In genomic region chr11:124801014-124801413, GRCh38 we compare ENCODE assay signal across 8 cellular contexts. TPM values are rescaled to one million over a fixed set of nuclear protein-coding genes. Genes with fewer than 3 reads are reported as not detected.
DNase-seq lines count a peak whose midpoint lies in the region; ATAC-seq, FAIRE-seq and TF ChIP-seq lines count a peak whose summit lies in the region.

No MANE protein-coding gene starts in this region.

- BruUV-seq in GM12878 (replicated peaks; lab: Mats Ljungman, UMichigan): no TSS peak

- no peak for TF ChIP-seq RAD21 in GM12878 (IDR thresholded peaks at IDR 0.05; ENCODE audit: insufficient read depth, low read depth, low read length)

- peak overlapping the region; percentile 76 for H2AFZ ChIP-seq in GM12878 (ENCODE audit: control insufficient read depth, low read depth, low read length)

- H3K9me3 ChIP-seq in GM12878 (replicated peaks; ENCODE audit: control insufficient read depth, insufficient read depth, low read length) (no peaks in the 10 kb centered on the region), thoracic aorta (no peaks in the 10 kb centered on the region)

- no peak for TF ChIP-seq POLR2A in GM12878 (IDR thresholded peaks at IDR 0.05; ENCODE audit: low read depth, low read length)

- TF ChIP-seq CTCF in GM12878 (IDR thresholded peaks at IDR 0.05 in 2 of 3, conservative IDR thresholded peaks at IDR 0.05 in 1 of 3; ENCODE audit: control insufficient read depth in 2 of 3, extremely low read depth in 1 of 3, insufficient read depth in 1 of 3, low read depth in 3 of 3, low read length in 3 of 3) (no peak), thoracic aorta (IDR thresholded peaks at IDR 0.05) (no peak)

- 30% methylated on average over 8 of the region's 8 CpGs for WGBS in GM12878 (ENCODE audit: insufficient coverage, insufficient replicate concordance, low lambda C conversion rate, missing lambda C conversion rate)

- POLR2A ChIA-PET in GM12878 (lab: Charles Lee): interaction anchor here (0.7 to 1.3 kb wide), 3 partner anchors 38 to 178 kb away, joined by 3 read pairs; partner anchors contain the start of genes ESAM and TBRG1

- FAIRE-seq in GM12878 (lab: Jason Lieb, UNC): no peak

- CTCF ChIA-PET in GM12878 (lab: Yijun Ruan, JAX): interaction anchor here (0.6 to 11.5 kb wide), 10 partner anchors 9 to 178 kb away, joined by 3 to 272 read pairs (median 6); partner anchors contain the start of genes ESAM and TBRG1

- H3K79me2 ChIP-seq in GM12878 (ENCODE audit: control insufficient read depth, insufficient read depth, low read length): peaks cover 45% of the 10 kb centered on the region

- in situ Hi-C loops in GM12878 (cut with MboI): no loop called here

- peak overlapping the region; percentile 94 for H3K27ac ChIP-seq in GM12878 (ENCODE audit: control insufficient read depth, insufficient read depth)
- H3K27ac ChIP-seq in layer of hippocampus (ENCODE audit: low read depth, low read length): peak overlapping the region; percentile 99
- H3K27ac ChIP-seq in thoracic aorta: peak overlapping the region; percentile 99 to 100

- H3K36me3 ChIP-seq in GM12878 (ENCODE audit: control insufficient read depth in 2 of 2, insufficient read depth in 2 of 2, low read length in 1 of 2): no peaks in the 10 kb centered on the region
- H3K36me3 ChIP-seq in thoracic aorta: peaks cover 4% of the 10 kb centered on the region

- H3K4me3 ChIP-seq in GM12878 (peak overlapping the region; percentile 84), thoracic aorta (peak overlapping the region; percentile 100)

- H3K27me3 ChIP-seq in GM12878 (replicated peaks in 1 of 2; ENCODE audit: control insufficient read depth in 2 of 2, insufficient read depth in 2 of 2, low read length in 1 of 2) (peaks cover 0 to 1% of the 10 kb centered on the region in 2 experiments; a peak in 1 of 4 replicates), layer of hippocampus (ENCODE audit: control insufficient read depth, insufficient read depth, low read length) (no peaks in the 10 kb centered on the region), thoracic aorta (replicated peaks; ENCODE audit: insufficient read depth) (no peaks in the 10 kb centered on the region)

- RAD21 ChIA-PET in GM12878 (lab: Charles Lee; ENCODE audit: unreplicated experiment): interaction anchor here (0.8 to 3.0 kb wide), 5 partner anchors 33 to 769 kb away, joined by 3 to 11 read pairs (median 4); partner anchors contain the start of gene EI24

- H3K4me2 ChIP-seq in GM12878 (ENCODE audit: control insufficient read depth, insufficient read depth): peak overlapping the region; percentile 97

- ATAC-seq in GM12878 (no peak), thoracic aorta (ENCODE audit: insufficient number of reproducible peaks, low FRiP score, low read depth) (peak; percentile 69)

- no peak for TF ChIP-seq EP300 in GM12878 (IDR thresholded peaks at IDR 0.05; ENCODE audit: borderline replicate concordance in 1 of 2, control insufficient read depth in 1 of 2, low read depth in 2 of 2, low read length in 2 of 2)

- intact Hi-C loops in GM12878 (cut with micrococcal nuclease; ENCODE audit: unreplicated experiment): loop anchor here (2.0 kb wide), 1 partner anchor 36 kb away; no protein-coding TSS in a partner anchor

- peak overlapping the region; percentile 81 for H3K9ac ChIP-seq in GM12878 (ENCODE audit: control insufficient read depth, insufficient read depth, low read length)

- peaks cover 9% of the 10 kb centered on the region for H3K4me1 ChIP-seq in GM12878 (ENCODE audit: control insufficient read depth, insufficient read depth, low read length)
- peaks cover 17 to 37% of the 10 kb centered on the region in 2 donors for H3K4me1 ChIP-seq in thoracic aorta (ENCODE audit: control insufficient read depth in 1 of 2, low read depth in 2 of 2)

- SMC1A ChIA-PET in GM12878 (lab: Charles Lee; ENCODE audit: uncharacterized antibody, unreplicated experiment): interaction anchor here (0.7 to 2.5 kb wide), 8 partner anchors 11 to 1086 kb away, joined by 3 to 11 read pairs (median 4); no protein-coding TSS in a partner anchor

- no peaks in the 10 kb centered on the region for H4K20me1 ChIP-seq in GM12878 (ENCODE audit: control insufficient read depth, insufficient read depth)

- DNase-seq in AG08395 (ENCODE audit: low spot score) (peak; percentile 15), HPDE6-E6E7 (ENCODE audit: extremely low spot score) (peak; percentile 12), GM12878 (ENCODE audit: low read depth, low spot score) (no peak), thoracic aorta (ENCODE audit: low spot score) (no peak), NCI-H1048 (lab: John Stamatoyannopoulos, UW) (no peak), SIG-M5 treated with dmso at 0.1 percent for 504 hours (lab: John Stamatoyannopoulos, UW; ENCODE audit: unreplicated experiment) (no peak), DMS114 treated with DMSO at 0.1 percent for 48 hours (lab: John Stamatoyannopoulos, UW; ENCODE audit: unreplicated experiment) (no peak)

TF ChIP-seq in GM12878, 131 proteins besides CTCF, POLR2A, EP300 and RAD21 (continues in another document):
- TF ChIP-seq BHLHE40 (IDR thresholded peaks at IDR 0.05; ENCODE audit: borderline replicate concordance in 1 of 2, low read depth in 2 of 2, low read length in 1 of 2) (no peak), ZNF274 (IDR thresholded peaks at IDR 0.05; ENCODE audit: insufficient read depth, insufficient read length) (no peak), CBX3 (IDR thresholded peaks at IDR 0.05; ENCODE audit: borderline replicate concordance, low read depth) (no peak)

RNA-seq across cellular contexts. Expression of gene MSANTD2, which starts 0.8 kb away (rescaled TPM):
- 9.9 and 13.0 TPM in 2 replicates for total RNA-seq in GM12878 (2013; cell fraction: nucleolus; rRNA removed)
- 12.0 and 13.7 TPM in 2 replicates for total RNA-seq in GM12878 (2014; rRNA removed)
- 10.6 and 11.2 TPM in 2 replicates for total RNA-seq in GM12878 (2014; rRNA removed; fragmentation: Illumina TruSeq; extraction: Trizol)
- 8.7 and 9.0 TPM in 2 replicates for total RNA-seq in GM12878 (2021)
- polyA plus RNA-seq in GM12878 (2011; ENCODE audit: low read depth): 3.1 TPM
- polyA plus RNA-seq in GM12878 (2011; rRNA removed): 7.2 and 10.4 TPM in 2 replicates
- polyA plus RNA-seq in GM12878 (2011; cell fraction: cytosol; rRNA removed): 3.4 and 3.9 TPM in 2 replicates
- polyA plus RNA-seq in GM12878 (2011; cell fraction: nucleus; rRNA removed): 12.3 and 14.2 TPM in 2 replicates
- 3.2 and 5.0 TPM in 2 replicates for polyA plus RNA-seq in GM12878 (2012)
- 11.6 and 17.5 TPM in 2 replicates for polyA plus RNA-seq in GM12878 (2014; fragmentation: Illumina TruSeq; extraction: Trizol)
- polyA plus RNA-seq in GM12878 (2014; fragmentation: Nextera tagmentation; extraction: Ambion mirVana): 1 to 10 TPM; 3.0 to 4.1 TPM
- polyA plus RNA-seq in GM12878 (2014; rRNA removed): 12.4 and 13.8 TPM in 2 replicates
- polyA plus RNA-seq in GM12878 (2016; fragmentation: Nextera tagmentation; extraction: Ambion mirVana): 1 to 10 TPM; 6.4 to 7.0 TPM
- polyA minus RNA-seq in GM12878 (2011; rRNA and poly(A)+ RNA removed): 1.8 and 1.9 TPM in 2 replicates
- polyA minus RNA-seq in GM12878 (2011; cell fraction: cytosol; rRNA and poly(A)+ RNA removed): 3.6 and 4.0 TPM in 2 replicates
- 5.3 and 9.5 TPM in 2 replicates for polyA minus RNA-seq in GM12878 (2011; cell fraction: nucleus; rRNA and poly(A)+ RNA removed)
- total RNA-seq in thoracic aorta: 10 to 100 TPM; 16.4 to 29.4 TPM

RNA-seq across cellular contexts. Expression of gene ESAM, which starts 38.9 kb away (rescaled TPM):
- total RNA-seq in GM12878 (2013; cell fraction: nucleolus; rRNA removed): 17.0 and 18.6 TPM in 2 replicates
- total RNA-seq in GM12878 (2014; rRNA removed): 16.3 and 20.6 TPM in 2 replicates
- 9.2 and 9.4 TPM in 2 replicates for total RNA-seq in GM12878 (2014; rRNA removed; fragmentation: Illumina TruSeq; extraction: Trizol)
- 26.1 and 26.9 TPM in 2 replicates for total RNA-seq in GM12878 (2021)
- polyA plus RNA-seq in GM12878 (2011; ENCODE audit: low read depth): 7.7 TPM
- polyA plus RNA-seq in GM12878 (2011; rRNA removed): 5.7 and 15.3 TPM in 2 replicates
- 12.8 and 13.5 TPM in 2 replicates for polyA plus RNA-seq in GM12878 (2011; cell fraction: cytosol; rRNA removed)
- polyA plus RNA-seq in GM12878 (2011; cell fraction: nucleus; rRNA removed): 32.4 and 38.8 TPM in 2 replicates
- 17.7 and 20.4 TPM in 2 replicates for polyA plus RNA-seq in GM12878 (2012)
- polyA plus RNA-seq in GM12878 (2014; fragmentation: Illumina TruSeq; extraction: Trizol): 14.4 and 18.4 TPM in 2 replicates
- polyA plus RNA-seq in GM12878 (2014; fragmentation: Nextera tagmentation; extraction: Ambion mirVana): 1 to 10 TPM; 2.7 to 6.9 TPM
- polyA plus RNA-seq in GM12878 (2014; rRNA removed): 22.3 and 24.6 TPM in 2 replicates
- 10 to 100 TPM; 34.2 to 43.6 TPM for polyA plus RNA-seq in GM12878 (2016; fragmentation: Nextera tagmentation; extraction: Ambion mirVana)
- 6.6 and 9.7 TPM in 2 replicates for polyA minus RNA-seq in GM12878 (2011; rRNA and poly(A)+ RNA removed)
- 2.5 and 2.9 TPM in 2 replicates for polyA minus RNA-seq in GM12878 (2011; cell fraction: cytosol; rRNA and poly(A)+ RNA removed)
- polyA minus RNA-seq in GM12878 (2011; cell fraction: nucleus; rRNA and poly(A)+ RNA removed): 7.5 and 9.0 TPM in 2 replicates
- 100 to 1,000 TPM in 1 of 2 donors, 10 to 100 TPM in 1; 54.2 to 116 TPM for total RNA-seq in thoracic aorta

RNA-seq across cellular contexts. Expression of gene VSIG2, which starts 49.0 kb away (rescaled TPM):
- total RNA-seq in GM12878 (2013; cell fraction: nucleolus; rRNA removed): 0.46 TPM in 1 of 2 replicates, not detected in the other
- total RNA-seq in GM12878 (2014; rRNA removed) (not detected in 2 replicates), GM12878 (2014; rRNA removed; fragmentation: Illumina TruSeq; extraction: Trizol) (0.13 TPM in 1 of 2 replicates, not detected in the other), GM12878 (2021) (0.31 and 0.40 TPM in 2 replicates), thoracic aorta (1 to 10 TPM; 1.2 to 2.7 TPM)
- polyA plus RNA-seq in GM12878 (2011; ENCODE audit: low read depth): not detected
- polyA plus RNA-seq in GM12878 (2011; rRNA removed) (0.12 and 0.15 TPM in 2 replicates), GM12878 (2014; fragmentation: Illumina TruSeq; extraction: Trizol) (not detected in 2 replicates), GM12878 (2014; fragmentation: Nextera tagmentation; extraction: Ambion mirVana) (not detected), GM12878 (2014; rRNA removed) (0.15 and 0.27 TPM in 2 replicates), GM12878 (2016; fragmentation: Nextera tagmentation; extraction: Ambion mirVana) (under 1 TPM in 1 of 2 experiments, not detected in 1; 0.19 TPM)
- polyA plus RNA-seq in GM12878 (2011; cell fraction: cytosol; rRNA removed): 0.07 TPM in 1 of 2 replicates, not detected in the other
- polyA plus RNA-seq in GM12878 (2011; cell fraction: nucleus; rRNA removed): 0.41 and 1.0 TPM in 2 replicates
- 0.14 TPM in 1 of 2 replicates, not detected in the other for polyA plus RNA-seq in GM12878 (2012)
- polyA minus RNA-seq in GM12878 (2011; rRNA and poly(A)+ RNA removed): not detected in 2 replicates
- polyA minus RNA-seq in GM12878 (2011; cell fraction: cytosol; rRNA and poly(A)+ RNA removed): not detected in 2 replicates
- polyA minus RNA-seq in GM12878 (2011; cell fraction: nucleus; rRNA and poly(A)+ RNA removed): not detected in 2 replicates

Comparison
In these comparisons a context has a peak if more than half of its experiments do, and no peak if none do; other contexts are left out.
1. DNase-seq: peak in AG08395 (single experiment) and HPDE6-E6E7 (single experiment); none in GM12878 (single experiment), thoracic aorta (single experiment), NCI-H1048 (single experiment), SIG-M5 treated with dmso at 0.1 percent for 504 hours (single experiment) and DMS114 treated with DMSO at 0.1 percent for 48 hours (single experiment).
2. Peak in every context shown above with its lines, with median percentiles within 50 percentile points of each other: H3K27ac ChIP-seq.